1 cellular context compared by ENCODE assay signal in the genomic region with DNA sequence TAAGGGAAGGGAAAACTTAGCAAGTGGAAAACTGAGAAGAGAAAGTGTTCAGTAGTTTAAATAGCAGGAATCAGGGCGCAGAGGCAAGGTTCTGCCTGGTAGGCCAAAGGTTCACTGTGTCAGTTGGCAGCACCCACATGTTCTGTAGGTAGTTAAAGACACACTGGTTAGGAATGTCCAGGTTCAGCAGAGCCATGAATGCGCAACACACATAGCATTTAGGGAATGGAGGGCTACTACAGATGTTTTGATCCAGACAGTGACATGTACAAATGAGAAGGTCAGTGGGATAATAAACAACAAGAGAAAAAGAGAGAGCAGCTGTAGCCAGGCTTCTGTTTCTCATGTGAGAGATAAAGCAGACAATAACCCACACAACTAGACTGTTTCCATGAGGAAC.
TF ChIP-seq lines count a peak whose summit lies in the region.

No MANE protein-coding gene starts in this region.

TF ChIP-seq in K562, 482 proteins besides CTCF, POLR2A, EP300 and RAD21 (continued from another document):
- TF ChIP-seq, protein P1, sequence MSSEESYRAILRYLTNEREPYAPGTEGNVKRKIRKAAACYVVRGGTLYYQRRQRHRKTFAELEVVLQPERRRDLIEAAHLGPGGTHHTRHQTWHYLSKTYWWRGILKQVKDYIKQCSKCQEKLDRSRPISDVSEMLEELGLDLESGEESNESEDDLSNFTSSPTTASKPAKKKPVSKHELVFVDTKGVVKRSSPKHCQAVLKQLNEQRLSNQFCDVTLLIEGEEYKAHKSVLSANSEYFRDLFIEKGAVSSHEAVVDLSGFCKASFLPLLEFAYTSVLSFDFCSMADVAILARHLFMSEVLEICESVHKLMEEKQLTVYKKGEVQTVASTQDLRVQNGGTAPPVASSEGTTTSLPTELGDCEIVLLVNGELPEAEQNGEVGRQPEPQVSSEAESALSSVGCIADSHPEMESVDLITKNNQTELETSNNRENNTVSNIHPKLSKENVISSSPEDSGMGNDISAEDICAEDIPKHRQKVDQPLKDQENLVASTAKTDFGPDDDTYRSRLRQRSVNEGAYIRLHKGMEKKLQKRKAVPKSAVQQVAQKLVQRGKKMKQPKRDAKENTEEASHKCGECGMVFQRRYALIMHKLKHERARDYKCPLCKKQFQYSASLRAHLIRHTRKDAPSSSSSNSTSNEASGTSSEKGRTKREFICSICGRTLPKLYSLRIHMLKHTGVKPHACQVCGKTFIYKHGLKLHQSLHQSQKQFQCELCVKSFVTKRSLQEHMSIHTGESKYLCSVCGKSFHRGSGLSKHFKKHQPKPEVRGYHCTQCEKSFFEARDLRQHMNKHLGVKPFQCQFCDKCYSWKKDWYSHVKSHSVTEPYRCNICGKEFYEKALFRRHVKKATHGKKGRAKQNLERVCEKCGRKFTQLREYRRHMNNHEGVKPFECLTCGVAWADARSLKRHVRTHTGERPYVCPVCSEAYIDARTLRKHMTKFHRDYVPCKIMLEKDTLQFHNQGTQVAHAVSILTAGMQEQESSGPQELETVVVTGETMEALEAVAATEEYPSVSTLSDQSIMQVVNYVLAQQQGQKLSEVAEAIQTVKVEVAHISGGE (CRISPR knock-in tag; IDR thresholded peaks at IDR 0.05): no peak
- no peak for TF ChIP-seq NBN (IDR thresholded peaks at IDR 0.05; ENCODE audit: low read depth)
- TF ChIP-seq ZNF696 (CRISPR knock-in tag; conservative IDR thresholded peaks at IDR 0.05): no peak
- TF ChIP-seq, protein P2, sequence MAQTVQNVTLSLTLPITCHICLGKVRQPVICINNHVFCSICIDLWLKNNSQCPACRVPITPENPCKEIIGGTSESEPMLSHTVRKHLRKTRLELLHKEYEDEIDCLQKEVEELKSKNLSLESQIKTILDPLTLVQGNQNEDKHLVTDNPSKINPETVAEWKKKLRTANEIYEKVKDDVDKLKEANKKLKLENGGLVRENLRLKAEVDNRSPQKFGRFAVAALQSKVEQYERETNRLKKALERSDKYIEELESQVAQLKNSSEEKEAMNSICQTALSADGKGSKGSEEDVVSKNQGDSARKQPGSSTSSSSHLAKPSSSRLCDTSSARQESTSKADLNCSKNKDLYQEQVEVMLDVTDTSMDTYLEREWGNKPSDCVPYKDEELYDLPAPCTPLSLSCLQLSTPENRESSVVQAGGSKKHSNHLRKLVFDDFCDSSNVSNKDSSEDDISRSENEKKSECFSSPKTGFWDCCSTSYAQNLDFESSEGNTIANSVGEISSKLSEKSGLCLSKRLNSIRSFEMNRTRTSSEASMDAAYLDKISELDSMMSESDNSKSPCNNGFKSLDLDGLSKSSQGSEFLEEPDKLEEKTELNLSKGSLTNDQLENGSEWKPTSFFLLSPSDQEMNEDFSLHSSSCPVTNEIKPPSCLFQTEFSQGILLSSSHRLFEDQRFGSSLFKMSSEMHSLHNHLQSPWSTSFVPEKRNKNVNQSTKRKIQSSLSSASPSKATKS (CRISPR knock-in tag; IDR thresholded peaks at IDR 0.05): no peak
- TF ChIP-seq, protein P3, sequence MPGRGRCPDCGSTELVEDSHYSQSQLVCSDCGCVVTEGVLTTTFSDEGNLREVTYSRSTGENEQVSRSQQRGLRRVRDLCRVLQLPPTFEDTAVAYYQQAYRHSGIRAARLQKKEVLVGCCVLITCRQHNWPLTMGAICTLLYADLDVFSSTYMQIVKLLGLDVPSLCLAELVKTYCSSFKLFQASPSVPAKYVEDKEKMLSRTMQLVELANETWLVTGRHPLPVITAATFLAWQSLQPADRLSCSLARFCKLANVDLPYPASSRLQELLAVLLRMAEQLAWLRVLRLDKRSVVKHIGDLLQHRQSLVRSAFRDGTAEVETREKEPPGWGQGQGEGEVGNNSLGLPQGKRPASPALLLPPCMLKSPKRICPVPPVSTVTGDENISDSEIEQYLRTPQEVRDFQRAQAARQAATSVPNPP (IDR thresholded peaks at IDR 0.05; ENCODE audit: borderline replicate concordance, insufficient read depth, insufficient read length): no peak
- no peak for TF ChIP-seq TAF7 (tag; IDR thresholded peaks at IDR 0.05)
- TF ChIP-seq, protein P4, sequence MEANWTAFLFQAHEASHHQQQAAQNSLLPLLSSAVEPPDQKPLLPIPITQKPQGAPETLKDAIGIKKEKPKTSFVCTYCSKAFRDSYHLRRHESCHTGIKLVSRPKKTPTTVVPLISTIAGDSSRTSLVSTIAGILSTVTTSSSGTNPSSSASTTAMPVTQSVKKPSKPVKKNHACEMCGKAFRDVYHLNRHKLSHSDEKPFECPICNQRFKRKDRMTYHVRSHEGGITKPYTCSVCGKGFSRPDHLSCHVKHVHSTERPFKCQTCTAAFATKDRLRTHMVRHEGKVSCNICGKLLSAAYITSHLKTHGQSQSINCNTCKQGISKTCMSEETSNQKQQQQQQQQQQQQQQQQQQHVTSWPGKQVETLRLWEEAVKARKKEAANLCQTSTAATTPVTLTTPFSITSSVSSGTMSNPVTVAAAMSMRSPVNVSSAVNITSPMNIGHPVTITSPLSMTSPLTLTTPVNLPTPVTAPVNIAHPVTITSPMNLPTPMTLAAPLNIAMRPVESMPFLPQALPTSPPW (CRISPR knock-in tag; IDR thresholded peaks at IDR 0.05): no peak
- TF ChIP-seq CC2D1A (IDR thresholded peaks at IDR 0.05): no peak
- no peak for TF ChIP-seq ARID3A (IDR thresholded peaks at IDR 0.05; ENCODE audit: borderline replicate concordance, low read depth, low read length)
- TF ChIP-seq ZNF253 (CRISPR knock-in tag; conservative IDR thresholded peaks at IDR 0.05): no peak
- no peak for TF ChIP-seq MCM3 (IDR thresholded peaks at IDR 0.05)
- no peak for TF ChIP-seq ZNF354B (CRISPR knock-in tag; IDR thresholded peaks at IDR 0.05)
- no peak for TF ChIP-seq HNRNPK (IDR thresholded peaks at IDR 0.05; ENCODE audit: low read depth, low read length, poor library complexity, severe bottlenecking)
- TF ChIP-seq MBD1 (CRISPR knock-in tag; IDR thresholded peaks at IDR 0.05): no peak
- TF ChIP-seq ZNF561 (CRISPR knock-in tag; conservative IDR thresholded peaks at IDR 0.05): no peak
- TF ChIP-seq ILF3 (IDR thresholded peaks at IDR 0.05; ENCODE audit: borderline replicate concordance): no peak
- TF ChIP-seq ZNF668 (CRISPR knock-in tag; IDR thresholded peaks at IDR 0.05): no peak
- TF ChIP-seq FOXP4 (CRISPR knock-in tag; IDR thresholded peaks at IDR 0.05; ENCODE audit: borderline replicate concordance): no peak
